In the genomic region with DNA sequence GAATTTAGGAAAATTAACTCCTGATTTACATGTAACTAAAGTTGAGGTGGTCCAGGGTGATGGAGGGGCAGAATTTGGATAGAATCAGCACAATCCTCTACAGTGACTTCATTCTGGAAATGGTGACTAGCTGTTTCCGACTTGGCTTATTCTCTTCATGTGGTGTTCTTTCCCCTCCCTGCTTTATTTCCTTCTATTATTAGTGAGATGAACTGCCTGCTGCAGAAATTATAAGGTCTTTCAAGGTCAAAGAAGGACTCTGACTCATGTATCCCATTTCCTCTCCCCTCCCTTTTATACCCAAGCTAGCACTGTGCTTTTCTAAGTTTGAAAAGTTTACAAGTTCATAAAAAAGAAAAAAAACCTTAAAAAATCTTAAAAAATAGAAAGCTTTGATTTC, we compare ENCODE assay signal across 10 cellular contexts. TPM values are rescaled to one million over a fixed set of nuclear protein-coding genes. Genes with fewer than 3 reads are reported as not detected.
A peak's percentile ranks its signal among the peaks of the same experiment; 100 is the strongest.
DNase-seq lines count a peak whose midpoint lies in the region; ATAC-seq and TF ChIP-seq lines count a peak whose summit lies in the region.
"Had no signal": no experiment of that assay in that cellular context is flagged by ENCODE, and none has a peak within 500 bp of the region (broad histone marks: within the 10 kb centered on the region; RNA-seq: fewer than 3 reads in every experiment).

No MANE protein-coding gene starts in this region.

- H3K36me3 ChIP-seq in CD8-positive, alpha-beta memory T cell (ENCODE audit: insufficient read depth, low read length): no peaks in the 10 kb centered on the region
- H3K36me3 ChIP-seq: cardiac muscle cell had no signal

- H3K27ac ChIP-seq in CD8-positive, alpha-beta memory T cell (ENCODE audit: low read depth, low read length): no peak overlapping the region
- H3K27ac ChIP-seq: cardiac muscle cell had no signal

- H3K4me1 Mint-ChIP-seq in CD8-positive, alpha-beta memory T cell: peaks cover 24 to 32% (median 27%) of the 10 kb centered on the region in 3 donors
- H3K4me1 Mint-ChIP-seq in progenitor cell of endocrine pancreas (ENCODE audit: low read depth): no peaks in the 10 kb centered on the region

- H3K9me3 ChIP-seq in CD8-positive, alpha-beta memory T cell (ENCODE audit: low read length): no peaks in the 10 kb centered on the region

- CTCF ChIA-PET in CD8-positive, alpha-beta memory T cell (lab: Charles Lee): interaction anchor here (0.7 to 1.9 kb wide), 5 partner anchors 11 to 165 kb away, joined by 3 to 5 read pairs (median 3); a partner anchor contains a TSS

- H3K36me3 Mint-ChIP-seq in CD8-positive, alpha-beta memory T cell: peaks cover 0 to 19% (median 9%) of the 10 kb centered on the region in 3 donors
- no peaks in the 10 kb centered on the region for H3K36me3 Mint-ChIP-seq in progenitor cell of endocrine pancreas (ENCODE audit: insufficient read depth)

- no peak for TF ChIP-seq CTCF in progenitor cell of endocrine pancreas (IDR thresholded peaks at IDR 0.05; ENCODE audit: unreplicated experiment)

- ATAC-seq in esophagus mucosa (peak; percentile 32), HG02759 (IDR thresholded peaks at IDR 0.05; ENCODE audit: unreplicated experiment) (no peak)

- H3K9me3 Mint-ChIP-seq in CD8-positive, alpha-beta memory T cell: no peaks in the 10 kb centered on the region
- no peaks in the 10 kb centered on the region for H3K9me3 Mint-ChIP-seq in progenitor cell of endocrine pancreas (ENCODE audit: low read depth)

- H3K4me1 ChIP-seq in CD8-positive, alpha-beta memory T cell (ENCODE audit: insufficient read depth, low read length): peaks cover 16% of the 10 kb centered on the region

- H3K27me3 Mint-ChIP-seq in CD8-positive, alpha-beta memory T cell: no peaks in the 10 kb centered on the region
- no peaks in the 10 kb centered on the region for H3K27me3 Mint-ChIP-seq in progenitor cell of endocrine pancreas

- POLR2A ChIA-PET in CD8-positive, alpha-beta memory T cell (lab: Charles Lee): interaction anchor here (1.2 kb wide), 1 partner anchor 12 kb away, joined by 6 read pairs; a partner anchor contains a TSS

- H3K27me3 ChIP-seq in CD8-positive, alpha-beta memory T cell (ENCODE audit: insufficient read depth, low read length, poor library complexity, severe bottlenecking): no peaks in the 10 kb centered on the region

- DNase-seq in A172 (ENCODE audit: low spot score) (peak; percentile 83), M059J (ENCODE audit: low read depth) (peak; percentile 86), myocyte (ENCODE audit: low read depth) (peak; percentile 77), progenitor cell of endocrine pancreas (ENCODE audit: low spot score, unreplicated experiment) (no peak), NCI-H2081 (lab: John Stamatoyannopoulos, UW) (no peak)
- no peak for DNase-seq in CD8-positive, alpha-beta memory T cell
- DNase-seq: activated CD4-positive, CD25-positive, alpha-beta regulatory T cell had no signal

- no peak overlapping the region for H3K4me3 Mint-ChIP-seq in CD8-positive, alpha-beta memory T cell
- H3K4me3 Mint-ChIP-seq in progenitor cell of endocrine pancreas (ENCODE audit: low read depth): no peak overlapping the region

- H3K4me3 ChIP-seq in CD8-positive, alpha-beta memory T cell (ENCODE audit: low read length): no peak overlapping the region
- H3K4me3 ChIP-seq: cardiac muscle cell had no signal

- peak overlapping the region in 3 of 8 donors; percentile 29 to 54 (median 46) for H3K27ac Mint-ChIP-seq in CD8-positive, alpha-beta memory T cell
- H3K27ac Mint-ChIP-seq in progenitor cell of endocrine pancreas: no peak overlapping the region

RNA-seq across cellular contexts. Expression of a gene that starts 12.2 kb away (rescaled TPM):
- 121 and 417 TPM in 2 replicates for total RNA-seq in A172 (2014; rRNA removed; shearing (Covaris generic))
- 125 and 132 TPM in 2 replicates for total RNA-seq in M059J (2014; rRNA removed; shearing (Covaris generic))
- total RNA-seq in esophagus mucosa (37.1 TPM), myocyte (48.7 and 88.0 TPM in 2 replicates), progenitor cell of endocrine pancreas (36.5 and 41.3 TPM in 2 replicates)
- polyA plus RNA-seq in myocyte (2012): 180 TPM
- 100 to 1,000 TPM; 124 to 129 TPM for total RNA-seq in CD8-positive, alpha-beta memory T cell
- 24.3 TPM for polyA plus RNA-seq in CD8-positive, alpha-beta memory T cell

RNA-seq across cellular contexts. Expression of a gene that starts 39.8 kb away (rescaled TPM):
- total RNA-seq in A172 (2014; rRNA removed; shearing (Covaris generic)): 2.3 and 3.8 TPM in 2 replicates
- total RNA-seq in M059J (2014; rRNA removed; shearing (Covaris generic)): 4.6 and 8.8 TPM in 2 replicates
- total RNA-seq in esophagus mucosa (1.4 TPM), myocyte (0.73 and 0.78 TPM in 2 replicates), progenitor cell of endocrine pancreas (54.7 and 61.4 TPM in 2 replicates)
- 0.50 TPM for polyA plus RNA-seq in myocyte (2012)
- total RNA-seq in CD8-positive, alpha-beta memory T cell: under 1 TPM; 0.89 to 0.96 TPM
- 1.5 TPM for polyA plus RNA-seq in CD8-positive, alpha-beta memory T cell

Comparison
In these comparisons a context has a peak if more than half of its experiments do, and no peak if none do; other contexts are left out.
1. DNase-seq: peak in A172 (single experiment), M059J (single experiment) and myocyte (single experiment); none in CD8-positive, alpha-beta memory T cell (0 of 5), progenitor cell of endocrine pancreas (single experiment) and NCI-H2081 (0 of 2).